In genomic region chr2:235006986-235007385, GRCh38 we compare ENCODE assay signal across 1 cellular context.
TF ChIP-seq lines count a peak whose summit lies in the region.

No MANE protein-coding gene starts in this region.

TF ChIP-seq in H1, 55 proteins besides CTCF, POLR2A, EP300 and RAD21:
- no peak for TF ChIP-seq EGR1 (IDR thresholded peaks at IDR 0.05; ENCODE audit: borderline replicate concordance, low read depth, low read length)
- no peak for TF ChIP-seq POU5F1 (IDR thresholded peaks at IDR 0.05; ENCODE audit: low read depth, low read length)
- no peak for TF ChIP-seq TEAD4 (IDR thresholded peaks at IDR 0.05; ENCODE audit: low read depth, low read length)
- no peak for TF ChIP-seq SUZ12 (IDR thresholded peaks at IDR 0.05; ENCODE audit: low read length)
- no peak for TF ChIP-seq ASH2L (IDR thresholded peaks at IDR 0.05; ENCODE audit: low read length)
- TF ChIP-seq HDAC2 (IDR thresholded peaks at IDR 0.05; ENCODE audit: borderline replicate concordance in 1 of 2, low read depth in 2 of 2, low read length in 2 of 2), result no peak
- no peak for TF ChIP-seq CHD1 (IDR thresholded peaks at IDR 0.05; ENCODE audit: low read depth, low read length)
- no peak for TF ChIP-seq MAFK (IDR thresholded peaks at IDR 0.05; ENCODE audit: low read depth, low read length)
- no peak for TF ChIP-seq NANOG (IDR thresholded peaks at IDR 0.05; ENCODE audit: insufficient read depth, low read depth, low read length, poor library complexity, severe bottlenecking)
- no peak for TF ChIP-seq CHD7 (IDR thresholded peaks at IDR 0.05; ENCODE audit: insufficient replicate concordance, low read length)
- no peak for TF ChIP-seq SIN3A (conservative IDR thresholded peaks at IDR 0.05 in 1 of 2, IDR thresholded peaks at IDR 0.05 in 1 of 2; ENCODE audit: low read depth in 1 of 2, low read length in 2 of 2)
- no peak for TF ChIP-seq ATF3 (IDR thresholded peaks at IDR 0.05; ENCODE audit: insufficient read depth, low read depth, low read length)
- TF ChIP-seq SIX5 (IDR thresholded peaks at IDR 0.05; ENCODE audit: low read depth, low read length), result no peak
- no peak for TF ChIP-seq CHD2 (IDR thresholded peaks at IDR 0.05; ENCODE audit: low read length)
- TF ChIP-seq JUN (IDR thresholded peaks at IDR 0.05; ENCODE audit: low read depth, low read length), result no peak
- no peak for TF ChIP-seq KDM5A (IDR thresholded peaks at IDR 0.05; ENCODE audit: low read length)
- TF ChIP-seq KDM1A (IDR thresholded peaks at IDR 0.05; ENCODE audit: borderline replicate concordance, low read length), result no peak
